1 cellular context compared by ENCODE assay signal in the genomic region with DNA sequence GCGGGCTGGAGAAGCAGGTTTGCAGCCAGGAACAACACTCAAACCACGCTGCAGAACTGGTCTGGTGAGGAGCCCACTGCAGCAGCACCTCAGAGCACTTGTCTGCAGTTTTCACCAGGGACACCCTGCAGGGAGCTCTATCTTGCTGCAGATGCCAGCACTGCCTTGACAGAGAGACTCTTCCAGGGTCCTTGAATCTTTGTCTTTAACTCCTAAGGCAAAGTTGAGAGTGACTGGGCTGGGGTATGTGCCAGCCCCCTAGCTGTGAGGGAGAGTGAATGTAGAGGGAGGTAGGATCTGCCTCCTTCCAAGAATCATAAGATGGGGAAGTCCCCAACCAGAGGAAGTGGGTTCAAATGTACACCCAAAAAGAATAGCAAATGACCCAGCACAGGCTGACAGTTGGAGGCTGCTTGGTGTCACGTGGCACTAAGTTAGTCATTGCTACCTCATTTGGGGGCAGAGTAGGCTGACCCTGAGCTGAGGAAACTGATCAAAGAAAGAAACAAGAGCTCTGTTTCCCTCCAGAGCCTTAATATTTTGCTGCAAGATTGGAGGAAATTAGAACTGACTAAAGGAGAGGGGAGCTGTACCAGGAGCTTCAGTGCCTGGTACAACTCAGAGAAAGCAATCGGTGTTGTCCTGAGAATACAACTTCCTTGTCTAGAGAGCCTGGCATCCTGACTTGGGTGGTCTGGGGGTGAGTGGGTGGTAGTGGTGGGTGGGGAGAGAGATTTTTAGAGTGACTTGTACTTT.
TF ChIP-seq lines count a peak whose summit lies in the region.

No MANE protein-coding gene starts in this region.

TF ChIP-seq in GM12878, 131 proteins besides CTCF, POLR2A, EP300 and RAD21 (continued from another document and continues in another):
- TF ChIP-seq, protein P1, sequence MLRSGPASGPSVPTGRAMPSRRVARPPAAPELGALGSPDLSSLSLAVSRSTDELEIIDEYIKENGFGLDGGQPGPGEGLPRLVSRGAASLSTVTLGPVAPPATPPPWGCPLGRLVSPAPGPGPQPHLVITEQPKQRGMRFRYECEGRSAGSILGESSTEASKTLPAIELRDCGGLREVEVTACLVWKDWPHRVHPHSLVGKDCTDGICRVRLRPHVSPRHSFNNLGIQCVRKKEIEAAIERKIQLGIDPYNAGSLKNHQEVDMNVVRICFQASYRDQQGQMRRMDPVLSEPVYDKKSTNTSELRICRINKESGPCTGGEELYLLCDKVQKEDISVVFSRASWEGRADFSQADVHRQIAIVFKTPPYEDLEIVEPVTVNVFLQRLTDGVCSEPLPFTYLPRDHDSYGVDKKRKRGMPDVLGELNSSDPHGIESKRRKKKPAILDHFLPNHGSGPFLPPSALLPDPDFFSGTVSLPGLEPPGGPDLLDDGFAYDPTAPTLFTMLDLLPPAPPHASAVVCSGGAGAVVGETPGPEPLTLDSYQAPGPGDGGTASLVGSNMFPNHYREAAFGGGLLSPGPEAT (IDR thresholded peaks at IDR 0.05; ENCODE audit: low read depth), result peak; percentile 75
- TF ChIP-seq RB1 (IDR thresholded peaks at IDR 0.05; ENCODE audit: borderline replicate concordance), result no peak
- TF ChIP-seq SMARCA5 (IDR thresholded peaks at IDR 0.05), result no peak; the same call in 1 of the 2 replicates
- TF ChIP-seq, protein P2, sequence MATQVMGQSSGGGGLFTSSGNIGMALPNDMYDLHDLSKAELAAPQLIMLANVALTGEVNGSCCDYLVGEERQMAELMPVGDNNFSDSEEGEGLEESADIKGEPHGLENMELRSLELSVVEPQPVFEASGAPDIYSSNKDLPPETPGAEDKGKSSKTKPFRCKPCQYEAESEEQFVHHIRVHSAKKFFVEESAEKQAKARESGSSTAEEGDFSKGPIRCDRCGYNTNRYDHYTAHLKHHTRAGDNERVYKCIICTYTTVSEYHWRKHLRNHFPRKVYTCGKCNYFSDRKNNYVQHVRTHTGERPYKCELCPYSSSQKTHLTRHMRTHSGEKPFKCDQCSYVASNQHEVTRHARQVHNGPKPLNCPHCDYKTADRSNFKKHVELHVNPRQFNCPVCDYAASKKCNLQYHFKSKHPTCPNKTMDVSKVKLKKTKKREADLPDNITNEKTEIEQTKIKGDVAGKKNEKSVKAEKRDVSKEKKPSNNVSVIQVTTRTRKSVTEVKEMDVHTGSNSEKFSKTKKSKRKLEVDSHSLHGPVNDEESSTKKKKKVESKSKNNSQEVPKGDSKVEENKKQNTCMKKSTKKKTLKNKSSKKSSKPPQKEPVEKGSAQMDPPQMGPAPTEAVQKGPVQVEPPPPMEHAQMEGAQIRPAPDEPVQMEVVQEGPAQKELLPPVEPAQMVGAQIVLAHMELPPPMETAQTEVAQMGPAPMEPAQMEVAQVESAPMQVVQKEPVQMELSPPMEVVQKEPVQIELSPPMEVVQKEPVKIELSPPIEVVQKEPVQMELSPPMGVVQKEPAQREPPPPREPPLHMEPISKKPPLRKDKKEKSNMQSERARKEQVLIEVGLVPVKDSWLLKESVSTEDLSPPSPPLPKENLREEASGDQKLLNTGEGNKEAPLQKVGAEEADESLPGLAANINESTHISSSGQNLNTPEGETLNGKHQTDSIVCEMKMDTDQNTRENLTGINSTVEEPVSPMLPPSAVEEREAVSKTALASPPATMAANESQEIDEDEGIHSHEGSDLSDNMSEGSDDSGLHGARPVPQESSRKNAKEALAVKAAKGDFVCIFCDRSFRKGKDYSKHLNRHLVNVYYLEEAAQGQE (IDR thresholded peaks at IDR 0.05; ENCODE audit: low read depth, low read length), result no peak
- peak; percentile 55; the same call in 2 of the 3 replicates for TF ChIP-seq POU2F2 (IDR thresholded peaks at IDR 0.05; ENCODE audit: borderline replicate concordance, low read depth, low read length)
- TF ChIP-seq ZNF217 (IDR thresholded peaks at IDR 0.05), result 0 out of 2 replicates have a peak, but pooled peaks have one; percentile 20
- peak; percentile 28; the same call in 1 of the 2 replicates for TF ChIP-seq NR2C1 (IDR thresholded peaks at IDR 0.05)
- no peak for TF ChIP-seq NRF1 (conservative IDR thresholded peaks at IDR 0.05; ENCODE audit: low read depth, low read length)
- peak; percentile 70 for TF ChIP-seq RUNX3 (IDR thresholded peaks at IDR 0.05; ENCODE audit: low read length)
- TF ChIP-seq EZH2 (IDR thresholded peaks at IDR 0.05; ENCODE audit: borderline replicate concordance, control insufficient read depth, low read depth, low read length), result no peak
- no peak for TF ChIP-seq ETV6 (conservative IDR thresholded peaks at IDR 0.05 in 1 of 2, IDR thresholded peaks at IDR 0.05 in 1 of 2; ENCODE audit: borderline replicate concordance in 1 of 2, low read depth in 1 of 2)
- TF ChIP-seq, protein P3, sequence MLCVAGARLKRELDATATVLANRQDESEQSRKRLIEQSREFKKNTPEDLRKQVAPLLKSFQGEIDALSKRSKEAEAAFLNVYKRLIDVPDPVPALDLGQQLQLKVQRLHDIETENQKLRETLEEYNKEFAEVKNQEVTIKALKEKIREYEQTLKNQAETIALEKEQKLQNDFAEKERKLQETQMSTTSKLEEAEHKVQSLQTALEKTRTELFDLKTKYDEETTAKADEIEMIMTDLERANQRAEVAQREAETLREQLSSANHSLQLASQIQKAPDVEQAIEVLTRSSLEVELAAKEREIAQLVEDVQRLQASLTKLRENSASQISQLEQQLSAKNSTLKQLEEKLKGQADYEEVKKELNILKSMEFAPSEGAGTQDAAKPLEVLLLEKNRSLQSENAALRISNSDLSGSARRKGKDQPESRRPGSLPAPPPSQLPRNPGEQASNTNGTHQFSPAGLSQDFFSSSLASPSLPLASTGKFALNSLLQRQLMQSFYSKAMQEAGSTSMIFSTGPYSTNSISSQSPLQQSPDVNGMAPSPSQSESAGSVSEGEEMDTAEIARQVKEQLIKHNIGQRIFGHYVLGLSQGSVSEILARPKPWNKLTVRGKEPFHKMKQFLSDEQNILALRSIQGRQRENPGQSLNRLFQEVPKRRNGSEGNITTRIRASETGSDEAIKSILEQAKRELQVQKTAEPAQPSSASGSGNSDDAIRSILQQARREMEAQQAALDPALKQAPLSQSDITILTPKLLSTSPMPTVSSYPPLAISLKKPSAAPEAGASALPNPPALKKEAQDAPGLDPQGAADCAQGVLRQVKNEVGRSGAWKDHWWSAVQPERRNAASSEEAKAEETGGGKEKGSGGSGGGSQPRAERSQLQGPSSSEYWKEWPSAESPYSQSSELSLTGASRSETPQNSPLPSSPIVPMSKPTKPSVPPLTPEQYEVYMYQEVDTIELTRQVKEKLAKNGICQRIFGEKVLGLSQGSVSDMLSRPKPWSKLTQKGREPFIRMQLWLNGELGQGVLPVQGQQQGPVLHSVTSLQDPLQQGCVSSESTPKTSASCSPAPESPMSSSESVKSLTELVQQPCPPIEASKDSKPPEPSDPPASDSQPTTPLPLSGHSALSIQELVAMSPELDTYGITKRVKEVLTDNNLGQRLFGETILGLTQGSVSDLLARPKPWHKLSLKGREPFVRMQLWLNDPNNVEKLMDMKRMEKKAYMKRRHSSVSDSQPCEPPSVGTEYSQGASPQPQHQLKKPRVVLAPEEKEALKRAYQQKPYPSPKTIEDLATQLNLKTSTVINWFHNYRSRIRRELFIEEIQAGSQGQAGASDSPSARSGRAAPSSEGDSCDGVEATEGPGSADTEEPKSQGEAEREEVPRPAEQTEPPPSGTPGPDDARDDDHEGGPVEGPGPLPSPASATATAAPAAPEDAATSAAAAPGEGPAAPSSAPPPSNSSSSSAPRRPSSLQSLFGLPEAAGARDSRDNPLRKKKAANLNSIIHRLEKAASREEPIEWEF (IDR thresholded peaks at IDR 0.05; ENCODE audit: insufficient replicate concordance, low read depth, low read length), result no peak
- TF ChIP-seq SMAD1 (IDR thresholded peaks at IDR 0.05; ENCODE audit: low read depth, partially characterized antibody), result peak; percentile 30
- TF ChIP-seq STAT1 (conservative IDR thresholded peaks at IDR 0.05), result 0 out of 2 replicates have a peak, but pooled peaks have one; percentile 54
- 0 out of 2 replicates have a peak, but pooled peaks have one; percentile 18 for TF ChIP-seq YY1 (IDR thresholded peaks at IDR 0.05; ENCODE audit: low read depth, low read length)
- peak; percentile 72 to 85; a peak in 3 of 4 replicates for TF ChIP-seq BHLHE40 (IDR thresholded peaks at IDR 0.05; ENCODE audit: borderline replicate concordance in 1 of 2, low read depth in 2 of 2, low read length in 1 of 2)
- no peak for TF ChIP-seq CHD1 (IDR thresholded peaks at IDR 0.05; ENCODE audit: low read depth, low read length)
- no peak for TF ChIP-seq SMC3 (IDR thresholded peaks at IDR 0.05; ENCODE audit: borderline replicate concordance, low read length)
- TF ChIP-seq, protein P4, sequence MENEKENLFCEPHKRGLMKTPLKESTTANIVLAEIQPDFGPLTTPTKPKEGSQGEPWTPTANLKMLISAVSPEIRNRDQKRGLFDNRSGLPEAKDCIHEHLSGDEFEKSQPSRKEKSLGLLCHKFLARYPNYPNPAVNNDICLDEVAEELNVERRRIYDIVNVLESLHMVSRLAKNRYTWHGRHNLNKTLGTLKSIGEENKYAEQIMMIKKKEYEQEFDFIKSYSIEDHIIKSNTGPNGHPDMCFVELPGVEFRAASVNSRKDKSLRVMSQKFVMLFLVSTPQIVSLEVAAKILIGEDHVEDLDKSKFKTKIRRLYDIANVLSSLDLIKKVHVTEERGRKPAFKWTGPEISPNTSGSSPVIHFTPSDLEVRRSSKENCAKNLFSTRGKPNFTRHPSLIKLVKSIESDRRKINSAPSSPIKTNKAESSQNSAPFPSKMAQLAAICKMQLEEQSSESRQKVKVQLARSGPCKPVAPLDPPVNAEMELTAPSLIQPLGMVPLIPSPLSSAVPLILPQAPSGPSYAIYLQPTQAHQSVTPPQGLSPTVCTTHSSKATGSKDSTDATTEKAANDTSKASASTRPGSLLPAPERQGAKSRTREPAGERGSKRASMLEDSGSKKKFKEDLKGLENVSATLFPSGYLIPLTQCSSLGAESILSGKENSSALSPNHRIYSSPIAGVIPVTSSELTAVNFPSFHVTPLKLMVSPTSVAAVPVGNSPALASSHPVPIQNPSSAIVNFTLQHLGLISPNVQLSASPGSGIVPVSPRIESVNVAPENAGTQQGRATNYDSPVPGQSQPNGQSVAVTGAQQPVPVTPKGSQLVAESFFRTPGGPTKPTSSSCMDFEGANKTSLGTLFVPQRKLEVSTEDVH (IDR thresholded peaks at IDR 0.05; ENCODE audit: low read depth, partially characterized antibody), result no peak
- TF ChIP-seq, protein P5, sequence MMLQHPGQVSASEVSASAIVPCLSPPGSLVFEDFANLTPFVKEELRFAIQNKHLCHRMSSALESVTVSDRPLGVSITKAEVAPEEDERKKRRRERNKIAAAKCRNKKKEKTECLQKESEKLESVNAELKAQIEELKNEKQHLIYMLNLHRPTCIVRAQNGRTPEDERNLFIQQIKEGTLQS (IDR thresholded peaks at IDR 0.05; ENCODE audit: borderline replicate concordance, extremely low read depth, low read depth, low read length), result no peak
- TF ChIP-seq JUND (IDR thresholded peaks at IDR 0.05; ENCODE audit: low read depth, low read length), result no peak
- TF ChIP-seq, protein P6, sequence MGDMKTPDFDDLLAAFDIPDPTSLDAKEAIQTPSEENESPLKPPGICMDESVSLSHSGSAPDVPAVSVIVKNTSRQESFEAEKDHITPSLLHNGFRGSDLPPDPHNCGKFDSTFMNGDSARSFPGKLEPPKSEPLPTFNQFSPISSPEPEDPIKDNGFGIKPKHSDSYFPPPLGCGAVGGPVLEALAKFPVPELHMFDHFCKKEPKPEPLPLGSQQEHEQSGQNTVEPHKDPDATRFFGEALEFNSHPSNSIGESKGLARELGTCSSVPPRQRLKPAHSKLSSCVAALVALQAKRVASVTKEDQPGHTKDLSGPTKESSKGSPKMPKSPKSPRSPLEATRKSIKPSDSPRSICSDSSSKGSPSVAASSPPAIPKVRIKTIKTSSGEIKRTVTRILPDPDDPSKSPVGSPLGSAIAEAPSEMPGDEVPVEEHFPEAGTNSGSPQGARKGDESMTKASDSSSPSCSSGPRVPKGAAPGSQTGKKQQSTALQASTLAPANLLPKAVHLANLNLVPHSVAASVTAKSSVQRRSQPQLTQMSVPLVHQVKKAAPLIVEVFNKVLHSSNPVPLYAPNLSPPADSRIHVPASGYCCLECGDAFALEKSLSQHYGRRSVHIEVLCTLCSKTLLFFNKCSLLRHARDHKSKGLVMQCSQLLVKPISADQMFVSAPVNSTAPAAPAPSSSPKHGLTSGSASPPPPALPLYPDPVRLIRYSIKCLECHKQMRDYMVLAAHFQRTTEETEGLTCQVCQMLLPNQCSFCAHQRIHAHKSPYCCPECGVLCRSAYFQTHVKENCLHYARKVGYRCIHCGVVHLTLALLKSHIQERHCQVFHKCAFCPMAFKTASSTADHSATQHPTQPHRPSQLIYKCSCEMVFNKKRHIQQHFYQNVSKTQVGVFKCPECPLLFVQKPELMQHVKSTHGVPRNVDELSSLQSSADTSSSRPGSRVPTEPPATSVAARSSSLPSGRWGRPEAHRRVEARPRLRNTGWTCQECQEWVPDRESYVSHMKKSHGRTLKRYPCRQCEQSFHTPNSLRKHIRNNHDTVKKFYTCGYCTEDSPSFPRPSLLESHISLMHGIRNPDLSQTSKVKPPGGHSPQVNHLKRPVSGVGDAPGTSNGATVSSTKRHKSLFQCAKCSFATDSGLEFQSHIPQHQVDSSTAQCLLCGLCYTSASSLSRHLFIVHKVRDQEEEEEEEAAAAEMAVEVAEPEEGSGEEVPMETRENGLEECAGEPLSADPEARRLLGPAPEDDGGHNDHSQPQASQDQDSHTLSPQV (IDR thresholded peaks at IDR 0.05), result no peak
- no peak for TF ChIP-seq ZSCAN29 (IDR thresholded peaks at IDR 0.05)
- TF ChIP-seq, protein P7, sequence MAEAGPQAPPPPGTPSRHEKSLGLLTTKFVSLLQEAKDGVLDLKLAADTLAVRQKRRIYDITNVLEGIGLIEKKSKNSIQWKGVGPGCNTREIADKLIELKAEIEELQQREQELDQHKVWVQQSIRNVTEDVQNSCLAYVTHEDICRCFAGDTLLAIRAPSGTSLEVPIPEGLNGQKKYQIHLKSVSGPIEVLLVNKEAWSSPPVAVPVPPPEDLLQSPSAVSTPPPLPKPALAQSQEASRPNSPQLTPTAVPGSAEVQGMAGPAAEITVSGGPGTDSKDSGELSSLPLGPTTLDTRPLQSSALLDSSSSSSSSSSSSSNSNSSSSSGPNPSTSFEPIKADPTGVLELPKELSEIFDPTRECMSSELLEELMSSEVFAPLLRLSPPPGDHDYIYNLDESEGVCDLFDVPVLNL (IDR thresholded peaks at IDR 0.05; ENCODE audit: low read depth, low read length), result no peak
- TF ChIP-seq MEF2A (IDR thresholded peaks at IDR 0.05; ENCODE audit: insufficient read depth, low read depth, low read length), result no peak
- TF ChIP-seq, protein P8, sequence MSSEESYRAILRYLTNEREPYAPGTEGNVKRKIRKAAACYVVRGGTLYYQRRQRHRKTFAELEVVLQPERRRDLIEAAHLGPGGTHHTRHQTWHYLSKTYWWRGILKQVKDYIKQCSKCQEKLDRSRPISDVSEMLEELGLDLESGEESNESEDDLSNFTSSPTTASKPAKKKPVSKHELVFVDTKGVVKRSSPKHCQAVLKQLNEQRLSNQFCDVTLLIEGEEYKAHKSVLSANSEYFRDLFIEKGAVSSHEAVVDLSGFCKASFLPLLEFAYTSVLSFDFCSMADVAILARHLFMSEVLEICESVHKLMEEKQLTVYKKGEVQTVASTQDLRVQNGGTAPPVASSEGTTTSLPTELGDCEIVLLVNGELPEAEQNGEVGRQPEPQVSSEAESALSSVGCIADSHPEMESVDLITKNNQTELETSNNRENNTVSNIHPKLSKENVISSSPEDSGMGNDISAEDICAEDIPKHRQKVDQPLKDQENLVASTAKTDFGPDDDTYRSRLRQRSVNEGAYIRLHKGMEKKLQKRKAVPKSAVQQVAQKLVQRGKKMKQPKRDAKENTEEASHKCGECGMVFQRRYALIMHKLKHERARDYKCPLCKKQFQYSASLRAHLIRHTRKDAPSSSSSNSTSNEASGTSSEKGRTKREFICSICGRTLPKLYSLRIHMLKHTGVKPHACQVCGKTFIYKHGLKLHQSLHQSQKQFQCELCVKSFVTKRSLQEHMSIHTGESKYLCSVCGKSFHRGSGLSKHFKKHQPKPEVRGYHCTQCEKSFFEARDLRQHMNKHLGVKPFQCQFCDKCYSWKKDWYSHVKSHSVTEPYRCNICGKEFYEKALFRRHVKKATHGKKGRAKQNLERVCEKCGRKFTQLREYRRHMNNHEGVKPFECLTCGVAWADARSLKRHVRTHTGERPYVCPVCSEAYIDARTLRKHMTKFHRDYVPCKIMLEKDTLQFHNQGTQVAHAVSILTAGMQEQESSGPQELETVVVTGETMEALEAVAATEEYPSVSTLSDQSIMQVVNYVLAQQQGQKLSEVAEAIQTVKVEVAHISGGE (CRISPR knock-in tag; IDR thresholded peaks at IDR 0.05), result no peak
